In the genomic region with DNA sequence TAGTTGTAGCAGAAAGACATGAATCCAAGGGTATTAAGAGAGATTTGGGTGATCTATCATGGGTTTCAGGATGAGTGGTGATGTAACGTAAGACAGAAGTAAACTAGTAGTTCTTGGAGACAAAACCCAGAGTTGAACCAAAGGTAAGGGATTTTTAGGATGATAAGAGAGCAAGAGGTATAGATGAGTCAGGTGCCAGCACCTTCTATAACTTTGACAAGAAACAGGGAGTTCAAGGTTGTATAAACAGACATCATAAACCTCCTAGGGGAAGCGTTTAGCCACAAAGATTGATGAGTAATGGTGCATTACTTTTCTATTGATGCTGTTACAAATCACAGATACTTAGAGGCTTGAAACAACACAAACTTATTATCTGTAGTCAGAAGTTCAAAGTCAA, we compare ENCODE assay signal across 19 cellular contexts.
DNase-seq lines count a peak whose midpoint lies in the region; ATAC-seq lines count a peak whose summit lies in the region.
"Had no signal": no experiment of that assay in that cellular context is flagged by ENCODE, and none has a peak within 500 bp of the region (broad histone marks: within the 10 kb centered on the region; RNA-seq: fewer than 3 reads in every experiment).

No MANE protein-coding gene starts in this region.

- H3K4me3 Mint-ChIP-seq in activated T-cell treated with anti-CD3 and anti-CD28 coated beads, Interleukin-2, amount 50 U/mL, for 72 hours, result peak overlapping the region in 1 of 2 donors; percentile 1
- H3K4me3 Mint-ChIP-seq in activated T-cell treated with anti-CD3 and anti-CD28 coated beads, Interleukin-2, amount 50 U/mL, for 24 hours, result no peak overlapping the region
- no peak overlapping the region for H3K4me3 Mint-ChIP-seq in T-helper 2 cell treated with Interferon-gamma antibody and Interleukin-4, amounts not matched to agents 5 μg/mL and 100 μg/mL, for 36 hours
- H3K4me3 Mint-ChIP-seq in stimulated activated effector memory CD8-positive, alpha-beta T cell treated with anti-CD3 and anti-CD28 coated beads, Interleukin-12 subunit alpha, Interleukin-12 subunit beta, amount 100 ng/mL, for 72 hours, result no peak overlapping the region

- H3K4me1 Mint-ChIP-seq in activated T-cell treated with anti-CD3 and anti-CD28 coated beads, Interleukin-2, amount 50 U/mL, for 72 hours (ENCODE audit: low read depth), result peaks cover 13% of the 10 kb centered on the region
- peaks cover 6% of the 10 kb centered on the region for H3K4me1 Mint-ChIP-seq in activated T-cell treated with anti-CD3 and anti-CD28 coated beads, Interleukin-2, amount 50 U/mL, for 24 hours (ENCODE audit: low read depth)
- peaks cover 12% of the 10 kb centered on the region for H3K4me1 Mint-ChIP-seq in T-helper 2 cell treated with Interferon-gamma antibody and Interleukin-4, amounts not matched to agents 5 μg/mL and 100 μg/mL, for 36 hours (ENCODE audit: low read depth)
- H3K4me1 Mint-ChIP-seq in stimulated activated effector memory CD8-positive, alpha-beta T cell treated with anti-CD3 and anti-CD28 coated beads, Interleukin-12 subunit alpha, Interleukin-12 subunit beta, amount 100 ng/mL, for 72 hours, result peaks cover 12% of the 10 kb centered on the region
- H3K4me1 Mint-ChIP-seq: CD4-positive, CD25-positive, alpha-beta regulatory T cell had no signal

- peaks cover 0 to 6% of the 10 kb centered on the region in 2 donors for H3K36me3 Mint-ChIP-seq in activated T-cell treated with anti-CD3 and anti-CD28 coated beads, Interleukin-2, amount 50 U/mL, for 72 hours (ENCODE audit: insufficient read depth in 2 of 2)
- H3K36me3 Mint-ChIP-seq in activated T-cell treated with anti-CD3 and anti-CD28 coated beads, Interleukin-2, amount 50 U/mL, for 24 hours (ENCODE audit: low read depth), result no peaks in the 10 kb centered on the region
- H3K36me3 Mint-ChIP-seq in T-helper 2 cell treated with Interferon-gamma antibody and Interleukin-4, amounts not matched to agents 5 μg/mL and 100 μg/mL, for 36 hours (ENCODE audit: low read depth), result no peaks in the 10 kb centered on the region
- H3K36me3 Mint-ChIP-seq in stimulated activated effector memory CD8-positive, alpha-beta T cell treated with anti-CD3 and anti-CD28 coated beads, Interleukin-12 subunit alpha, Interleukin-12 subunit beta, amount 100 ng/mL, for 72 hours, result no peaks in the 10 kb centered on the region
- H3K36me3 Mint-ChIP-seq: CD4-positive, CD25-positive, alpha-beta regulatory T cell had no signal

- peaks cover 10% of the 10 kb centered on the region for H3K27me3 Mint-ChIP-seq in activated T-cell treated with anti-CD3 and anti-CD28 coated beads, Interleukin-2, amount 50 U/mL, for 72 hours (ENCODE audit: low read depth)
- H3K27me3 Mint-ChIP-seq in activated T-cell treated with anti-CD3 and anti-CD28 coated beads, Interleukin-2, amount 50 U/mL, for 24 hours, result no peaks in the 10 kb centered on the region
- peaks cover 2% of the 10 kb centered on the region for H3K27me3 Mint-ChIP-seq in T-helper 2 cell treated with Interferon-gamma antibody and Interleukin-4, amounts not matched to agents 5 μg/mL and 100 μg/mL, for 36 hours (ENCODE audit: low read depth)
- H3K27me3 Mint-ChIP-seq: CD4-positive, CD25-positive, alpha-beta regulatory T cell had no signal

- ATAC-seq in activated T-cell treated with anti-CD3 and anti-CD28 coated beads, Interleukin-2, amount 50 U/mL, for 72 hours (replicated peaks in 1 of 2), result peak; percentile 98
- ATAC-seq in stimulated activated effector memory CD8-positive, alpha-beta T cell treated with anti-CD3 and anti-CD28 coated beads, Interleukin-12 subunit alpha, Interleukin-12 subunit beta, amount 100 ng/mL, for 72 hours, result peak; percentile 95
- no peak for ATAC-seq in HG02763 (IDR thresholded peaks at IDR 0.05; ENCODE audit: unreplicated experiment)
- ATAC-seq: K562, Right ventricle myocardium inferior had no signal

- DNase-seq in activated T-cell treated with anti-CD3 and anti-CD28 coated beads, Interleukin-2, amount 50 U/mL, for 72 hours, result peak in 1 of 2 donors; percentile 2
- no peak for DNase-seq in activated T-cell treated with anti-CD3 and anti-CD28 coated beads, Interleukin-2, amount 50 U/mL, for 24 hours
- DNase-seq in LoVo (ENCODE audit: low spot score) (peak; percentile 3), GM19240 (ENCODE audit: insufficient read length, low spot score) (no peak)
- DNase-seq in T-helper 2 cell treated with Interferon-gamma antibody and Interleukin-4, amounts not matched to agents 5 μg/mL and 100 μg/mL, for 36 hours (ENCODE audit: low spot score), result peak; percentile 6
- DNase-seq in stimulated activated effector memory CD8-positive, alpha-beta T cell treated with anti-CD3 and anti-CD28 coated beads, Interleukin-12 subunit alpha, Interleukin-12 subunit beta, amount 100 ng/mL, for 72 hours (ENCODE audit: low spot score in 2 of 2), result no peak
- DNase-seq: CD4-positive, CD25-positive, alpha-beta regulatory T cell; EL; GF-D8; NCI-H1092; NCI-H1436; NCI-H187 treated with DMSO at 0.1 percent for 48 hours; NCI-H2107; NCI-H446 treated with DMSO at 0.1 percent for 48 hours; NCI-H526 treated with DMSO at 0.1 percent for 48 hours; OCI-M1 had no signal

- H3K27ac Mint-ChIP-seq in activated T-cell treated with anti-CD3 and anti-CD28 coated beads, Interleukin-2, amount 50 U/mL, for 72 hours, result no peak overlapping the region
- H3K27ac Mint-ChIP-seq in activated T-cell treated with anti-CD3 and anti-CD28 coated beads, Interleukin-2, amount 50 U/mL, for 24 hours, result no peak overlapping the region
- H3K27ac Mint-ChIP-seq in T-helper 2 cell treated with Interferon-gamma antibody and Interleukin-4, amounts not matched to agents 5 μg/mL and 100 μg/mL, for 36 hours, result no peak overlapping the region
- no peak overlapping the region for H3K27ac Mint-ChIP-seq in stimulated activated effector memory CD8-positive, alpha-beta T cell treated with anti-CD3 and anti-CD28 coated beads, Interleukin-12 subunit alpha, Interleukin-12 subunit beta, amount 100 ng/mL, for 72 hours
- H3K27ac Mint-ChIP-seq: CD4-positive, CD25-positive, alpha-beta regulatory T cell had no signal

- no peaks in the 10 kb centered on the region for H3K9me3 Mint-ChIP-seq in activated T-cell treated with anti-CD3 and anti-CD28 coated beads, Interleukin-2, amount 50 U/mL, for 72 hours
- no peaks in the 10 kb centered on the region for H3K9me3 Mint-ChIP-seq in activated T-cell treated with anti-CD3 and anti-CD28 coated beads, Interleukin-2, amount 50 U/mL, for 24 hours
- H3K9me3 Mint-ChIP-seq in T-helper 2 cell treated with Interferon-gamma antibody and Interleukin-4, amounts not matched to agents 5 μg/mL and 100 μg/mL, for 36 hours, result no peaks in the 10 kb centered on the region
- no peaks in the 10 kb centered on the region for H3K9me3 Mint-ChIP-seq in stimulated activated effector memory CD8-positive, alpha-beta T cell treated with anti-CD3 and anti-CD28 coated beads, Interleukin-12 subunit alpha, Interleukin-12 subunit beta, amount 100 ng/mL, for 72 hours

Comparison
In these comparisons a context has a peak if more than half of its experiments do, and no peak if none do; other contexts are left out.
1. DNase-seq: peak in LoVo (single experiment) and T-helper 2 cell treated with Interferon-gamma antibody and Interleukin-4, amounts not matched to agents 5 μg/mL and 100 μg/mL, for 36 hours (single experiment); none in activated T-cell treated with anti-CD3 and anti-CD28 coated beads, Interleukin-2, amount 50 U/mL, for 24 hours (single experiment), stimulated activated effector memory CD8-positive, alpha-beta T cell treated with anti-CD3 and anti-CD28 coated beads, Interleukin-12 subunit alpha, Interleukin-12 subunit beta, amount 100 ng/mL, for 72 hours (0 of 2) and GM19240 (single experiment).